In the genomic region with DNA sequence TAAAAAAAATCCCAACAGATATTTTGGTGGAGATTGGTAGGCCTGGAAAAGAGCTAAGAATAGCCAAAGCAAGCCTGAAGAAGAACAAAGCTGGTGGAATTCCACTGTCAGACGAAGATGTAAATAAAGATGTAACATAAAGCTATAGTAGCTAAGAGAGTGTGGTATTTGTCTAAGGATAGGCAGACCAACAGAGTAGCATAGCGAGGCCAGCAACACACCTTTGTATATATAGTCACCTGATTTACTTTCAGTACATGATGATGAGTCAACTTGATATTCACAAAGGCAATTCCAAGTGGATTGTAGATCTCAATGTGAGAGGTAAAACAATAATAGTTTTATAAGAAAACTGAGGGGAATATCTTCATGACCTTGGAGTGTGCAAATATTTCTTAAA, we compare ENCODE assay signal across 15 cellular contexts. TPM values are rescaled to one million over a fixed set of nuclear protein-coding genes. Genes with fewer than 3 reads are reported as not detected.
"Had no signal": no experiment of that assay in that cellular context is flagged by ENCODE, and none has a peak within 500 bp of the region (broad histone marks: within the 10 kb centered on the region; RNA-seq: fewer than 3 reads in every experiment).

No MANE protein-coding gene starts in this region.

- H3K9me3 ChIP-seq: heart left ventricle, tibial artery, upper lobe of left lung, uterus had no signal

- H3K4me1 ChIP-seq: heart left ventricle, tibial artery, upper lobe of left lung, uterus had no signal

- H3K27ac ChIP-seq: heart left ventricle, tibial artery, upper lobe of left lung, uterus had no signal

- ATAC-seq: heart left ventricle; left lobe of liver; natural killer cell; right cardiac atrium; stimulated activated effector memory CD8-positive, alpha-beta T cell treated with anti-CD3 and anti-CD28 coated beads, Interleukin-12 subunit alpha, Interleukin-12 subunit beta, amount 100 ng/mL, for 72 hours; stimulated activated naive CD8-positive, alpha-beta T cell treated with anti-CD3 and anti-CD28 coated beads, Interleukin-15, Interleukin-2, amounts not matched to agents 100 U/mL and 50 U/mL, for 24 hours had no signal

- DNase-seq: heart left ventricle; hypothalamus; kidney glomerular epithelial cell; mammary epithelial cell; natural killer cell; right cardiac atrium; stimulated activated CD4-positive, alpha-beta T cell treated with anti-CD3 and anti-CD28 coated beads, Interleukin-4, amount 100 ng/mL, for 1 hour; stimulated activated CD8-positive, alpha-beta memory T cell treated with anti-CD3 and anti-CD28 coated beads, Interleukin-4, amount 100 ng/mL, for 48 hours; stimulated activated naive CD8-positive, alpha-beta T cell treated with anti-CD3 and anti-CD28 coated beads, Interleukin-15, Interleukin-2, amounts not matched to agents 100 U/mL and 50 U/mL, for 24 hours; tibial artery; upper lobe of left lung; uterus had no signal

- H3K36me3 ChIP-seq: heart left ventricle, tibial artery, upper lobe of left lung, uterus had no signal

- H3K27me3 ChIP-seq: upper lobe of left lung, uterus had no signal

- FAIRE-seq: islet of Langerhans had no signal

- H3K4me3 ChIP-seq: heart left ventricle, tibial artery, upper lobe of left lung, uterus had no signal

RNA-seq across cellular contexts. Expression of a gene that starts 53.6 kb away (rescaled TPM):
- total RNA-seq: left lobe of liver had no signal
